In the genomic region with DNA sequence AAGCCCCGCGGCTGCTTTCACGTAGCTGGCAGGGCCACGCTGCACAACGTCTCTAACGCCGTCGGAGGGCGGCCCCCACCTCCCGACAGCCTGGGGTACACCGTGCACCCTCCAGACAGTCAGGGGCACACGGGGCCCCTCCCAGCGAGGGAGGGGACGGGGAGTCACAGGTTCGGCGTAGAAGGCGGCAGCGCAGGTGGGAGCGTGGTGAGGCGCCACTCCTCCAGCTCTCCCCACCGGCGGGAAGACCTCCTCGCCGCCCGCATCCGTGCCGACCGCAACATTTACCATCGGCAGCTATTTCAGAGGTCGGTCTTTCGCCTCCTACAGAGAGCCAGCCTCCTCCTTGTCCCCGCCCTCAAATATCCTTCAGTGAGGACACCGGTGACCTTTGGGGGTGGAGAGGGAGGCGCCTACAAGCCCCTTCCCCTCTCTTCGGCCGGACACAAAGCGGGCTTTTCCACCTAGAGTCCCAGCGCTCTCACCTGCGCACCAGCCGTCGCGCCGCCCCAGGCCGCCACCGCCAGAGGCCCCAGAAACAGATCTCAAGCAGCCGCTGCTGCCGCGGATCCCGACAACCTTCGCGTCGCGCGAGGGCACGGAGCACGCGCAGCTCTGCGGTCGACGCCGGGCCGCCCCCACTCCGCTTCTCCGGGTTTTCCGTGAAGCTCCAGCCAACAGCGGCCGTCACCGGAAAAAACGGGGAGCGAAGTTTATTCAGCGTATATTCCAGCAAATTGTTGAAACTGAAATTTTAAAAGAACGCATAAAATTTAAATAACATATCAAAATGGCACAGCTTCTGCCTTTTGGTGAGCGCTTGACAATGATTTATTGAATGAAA, we compare ENCODE assay signal across 8 cellular contexts. TPM values are rescaled to one million over a fixed set of nuclear protein-coding genes. Genes with fewer than 3 reads are reported as not detected.
DNase-seq lines count a peak whose midpoint lies in the region; ATAC-seq and TF ChIP-seq lines count a peak whose summit lies in the region.

A gene (minus strand): TSS at position 600 of the 844 bp plus-strand sequence. CDS start 20,708 bp downstream, outside the sequence.

- TF ChIP-seq CTCF in AG09309 (IDR thresholded peaks at IDR 0.05; ENCODE audit: control insufficient read depth, insufficient read depth, low read depth, low read length, missing control alignments), result peak; percentile 3

- H3K4me3 ChIP-seq in AG09309 (ENCODE audit: control insufficient read depth, low read depth, low read length), result peak within 1 kb of the TSS; percentile 98

- DNase-seq in AG09309 (ENCODE audit: low read depth), result peak; percentile 70
- peak; percentile 98 for DNase-seq in NCI-H345 treated with DMSO at 0.1 percent for 48 hours (lab: John Stamatoyannopoulos, UW; ENCODE audit: unreplicated experiment)
- peak; percentile 81 for DNase-seq in activated CD4-positive, CD25-positive, alpha-beta regulatory T cell treated with anti-CD3 and anti-CD28 coated beads, Interleukin-2, amount 50 U/mL, for 72 hours
- peak; percentile 88 for DNase-seq in cerebellum (ENCODE audit: low spot score)
- DNase-seq in kidney tubule cell (ENCODE audit: low spot score), result peak; percentile 93
- peak; percentile 48 to 65 for DNase-seq in stimulated activated CD4-positive, alpha-beta T cell treated with anti-CD3 and anti-CD28 coated beads, Interleukin-1b, Interleukin-23, amount 100 ng/mL, for 1 hour (ENCODE audit: low read depth in 2 of 2)

- ATAC-seq in GM19023 (IDR thresholded peaks at IDR 0.05; ENCODE audit: unreplicated experiment), result peak; percentile 61
- peak; percentile 59 for ATAC-seq in HG03175 (IDR thresholded peaks at IDR 0.05; ENCODE audit: unreplicated experiment)

RNA-seq across cellular contexts. Expression of the gene that starts here (rescaled TPM):
- 21.5 TPM for total RNA-seq in cerebellum

Comparison
In these comparisons a context has a peak if more than half of its experiments do, and no peak if none do; other contexts are left out.
1. Peak in every context shown above with its lines: DNase-seq, ATAC-seq and H3K4me3 ChIP-seq.